In genomic region chr9:132008184-132008781, GRCh38 we compare ENCODE assay signal across 17 cellular contexts.
A peak's percentile ranks its signal among the peaks of the same experiment; 100 is the strongest.
DNase-seq lines count a peak whose midpoint lies in the region; ATAC-seq, FAIRE-seq and TF ChIP-seq lines count a peak whose summit lies in the region.
"Had no signal": no experiment of that assay in that cellular context is flagged by ENCODE, and none has a peak within 500 bp of the region (broad histone marks: within the 10 kb centered on the region; RNA-seq: fewer than 3 reads in every experiment).

No MANE protein-coding gene starts in this region.

- WGBS in A549 (ENCODE audit: missing lambda C conversion rate), result 2% methylated on average over 8 of the region's 8 CpGs

- FAIRE-seq in A549 (lab: Jason Lieb, UNC), result peak; percentile 65

- TF ChIP-seq POLR2A in A549 (IDR thresholded peaks at IDR 0.05; ENCODE audit: low read length), result no peak

- peaks cover 9% of the 10 kb centered on the region for H3K36me3 ChIP-seq in adipocyte (ENCODE audit: control insufficient read depth, insufficient read depth, low read length, severe bottlenecking)
- H3K36me3 ChIP-seq: cardiac muscle cell, uterus had no signal

- H3K9me3 ChIP-seq in A549, result peaks cover 6% of the 10 kb centered on the region; the same call in 1 of the 3 replicates
- H3K9me3 ChIP-seq in adipocyte (ENCODE audit: control insufficient read depth, low read length), result no peaks in the 10 kb centered on the region
- H3K9me3 ChIP-seq: uterus had no signal

- no peaks in the 10 kb centered on the region for H3K27me3 ChIP-seq in adipocyte (replicated peaks; ENCODE audit: control insufficient read depth, insufficient read depth, low read length)
- H3K27me3 ChIP-seq: cardiac muscle cell, uterus had no signal

- TF ChIP-seq RAD21 in A549 (conservative IDR thresholded peaks at IDR 0.05 in 1 of 2, IDR thresholded peaks at IDR 0.05 in 1 of 2), result no peak; a peak in 1 of 5 replicates

- peak overlapping the region; percentile 77 to 83 for H3K27ac ChIP-seq in A549
- H3K27ac ChIP-seq: cardiac muscle cell, uterus had no signal

- peak; percentile 72 to 82 for DNase-seq in A549 (ENCODE audit: low read depth in 1 of 2, low spot score in 1 of 2)
- peak; percentile 78 for DNase-seq in HS-5 (ENCODE audit: low read depth)
- DNase-seq in adipocyte (ENCODE audit: low read depth), result peak; percentile 56
- DNase-seq in fibroblast of villous mesenchyme (ENCODE audit: low read depth), result peak; percentile 17
- no peak for DNase-seq in cerebellum (ENCODE audit: low spot score)
- DNase-seq in NCI-H1694 (lab: John Stamatoyannopoulos, UW), result no peak
- DNase-seq: activated CD4-positive, alpha-beta T cell treated with anti-CD3 and anti-CD28 coated beads for 48 hours; AML-193; foreskin melanocyte; GDM1; left cardiac atrium; natural killer cell; NCI-H1048; uterus had no signal

- H3K9ac ChIP-seq in adipocyte (ENCODE audit: low read length), result no peak overlapping the region

- peak overlapping the region; percentile 85 for H3K4me2 ChIP-seq in A549

- POLR2A ChIA-PET in A549 (lab: Yijun Ruan, JAX), result interaction anchor here (0.9 kb wide), 1 partner anchor 20 kb away, joined by 3 read pairs; no protein-coding TSS in a partner anchor

- peak; percentile 91 to 94 for ATAC-seq in A549
- ATAC-seq in HG02938 (IDR thresholded peaks at IDR 0.05; ENCODE audit: unreplicated experiment), result no peak
- ATAC-seq in GM21576 (IDR thresholded peaks at IDR 0.05; ENCODE audit: unreplicated experiment), result no peak
- ATAC-seq: left cardiac atrium, natural killer cell had no signal

- peak overlapping the region; percentile 2; the same call in 1 of the 3 replicates for H3K4me3 ChIP-seq in A549
- no peak overlapping the region for H3K4me3 ChIP-seq in adipocyte (ENCODE audit: low read length)
- H3K4me3 ChIP-seq in fibroblast of villous mesenchyme (ENCODE audit: low read depth, low read length), result no peak overlapping the region
- H3K4me3 ChIP-seq: cardiac muscle cell, uterus had no signal

- TF ChIP-seq CTCF in A549 (IDR thresholded peaks at IDR 0.05), result no peak
- no peak for TF ChIP-seq CTCF in fibroblast of villous mesenchyme (IDR thresholded peaks at IDR 0.05; ENCODE audit: insufficient read depth, low read depth, low read length)

- peak; percentile 25 to 35; a peak in 2 of 5 replicates for TF ChIP-seq EP300 in A549 (IDR thresholded peaks at IDR 0.05)

- H3K4me1 ChIP-seq in A549 (peaks cover 53% of the 10 kb centered on the region), adipocyte (ENCODE audit: control insufficient read depth, insufficient read depth, low read length) (peaks cover 39% of the 10 kb centered on the region)
- H3K4me1 ChIP-seq: uterus had no signal

- CTCF ChIA-PET in A549 (lab: Yijun Ruan, JAX), result interaction anchor here (0.6 to 1.7 kb wide), 7 partner anchors 11 to 228 kb away, joined by 3 to 6 read pairs (median 5); no protein-coding TSS in a partner anchor

TF ChIP-seq in A549, 52 proteins besides CTCF, POLR2A, EP300 and RAD21 (continues in another document):
- TF ChIP-seq FOXS1 (CRISPR knock-in tag; IDR thresholded peaks at IDR 0.05) (no peak), ATOH8 (CRISPR knock-in tag; IDR thresholded peaks at IDR 0.05; ENCODE audit: low read depth) (no peak), POLR2AphosphoS2 (conservative IDR thresholded peaks at IDR 0.05; ENCODE audit: low read length) (no peak), EHF (CRISPR knock-in tag; IDR thresholded peaks at IDR 0.05) (no peak), ZNF302 (CRISPR knock-in tag; IDR thresholded peaks at IDR 0.05) (no peak), BCL3 (IDR thresholded peaks at IDR 0.05) (peak; percentile 22; the same call in 1 of the 3 replicates), ELK1 (IDR thresholded peaks at IDR 0.05; ENCODE audit: low read depth, low read length) (no peak), KDM5A (IDR thresholded peaks at IDR 0.05) (no peak), HOXA7 (CRISPR knock-in tag; IDR thresholded peaks at IDR 0.05) (no peak), NFE2L2 (conservative IDR thresholded peaks at IDR 0.05; ENCODE audit: low read length) (no peak), SMC3 (IDR thresholded peaks at IDR 0.05) (no peak), FOSB (CRISPR knock-in tag; IDR thresholded peaks at IDR 0.05) (no peak), PHF8 (IDR thresholded peaks at IDR 0.05; ENCODE audit: borderline replicate concordance, low read depth) (no peak), USF2 (IDR thresholded peaks at IDR 0.05) (no peak), TFCP2L1 (CRISPR knock-in tag; IDR thresholded peaks at IDR 0.05) (no peak), JUNB (IDR thresholded peaks at IDR 0.05) (peak; percentile 85), MAFK (IDR thresholded peaks at IDR 0.05; ENCODE audit: partially characterized antibody) (no peak), CBX2 (IDR thresholded peaks at IDR 0.05; ENCODE audit: borderline replicate concordance, low read depth) (no peak), ZSCAN20 (CRISPR knock-in tag; IDR thresholded peaks at IDR 0.05) (no peak), SREBF2 (IDR thresholded peaks at IDR 0.05) (no peak), GATA3 (IDR thresholded peaks at IDR 0.05; ENCODE audit: borderline replicate concordance) (peak; percentile 98), HMGXB4 (CRISPR knock-in tag; IDR thresholded peaks at IDR 0.05; ENCODE audit: borderline replicate concordance) (no peak), MAZ (IDR thresholded peaks at IDR 0.05; ENCODE audit: borderline replicate concordance, low read depth, low read length) (no peak), ESRRA (IDR thresholded peaks at IDR 0.05; ENCODE audit: borderline replicate concordance, low read length) (no peak), FOSL2 (IDR thresholded peaks at IDR 0.05) (peak; percentile 81; the same call in 1 of the 2 replicates), FOSL2 (CRISPR knock-in tag; IDR thresholded peaks at IDR 0.05) (peak; percentile 87), MAX (IDR thresholded peaks at IDR 0.05) (peak; percentile 61; the same call in 1 of the 2 replicates), BHLHE40 (IDR thresholded peaks at IDR 0.05; ENCODE audit: low read depth, low read length) (no peak), E2F6 (IDR thresholded peaks at IDR 0.05; ENCODE audit: borderline replicate concordance, low read depth) (no peak), CHD4 (IDR thresholded peaks at IDR 0.05; ENCODE audit: borderline replicate concordance) (no peak)

Comparison
In these comparisons a context has a peak if more than half of its experiments do, and no peak if none do; other contexts are left out.
1. ATAC-seq: peak in A549 (2 of 2); none in HG02938 (single experiment) and GM21576 (single experiment).
2. DNase-seq: peak in A549 (2 of 2), HS-5 (single experiment), adipocyte (single experiment) and fibroblast of villous mesenchyme (single experiment); none in cerebellum (single experiment) and NCI-H1694 (single experiment).